7 cellular contexts compared by ENCODE assay signal in the genomic region with DNA sequence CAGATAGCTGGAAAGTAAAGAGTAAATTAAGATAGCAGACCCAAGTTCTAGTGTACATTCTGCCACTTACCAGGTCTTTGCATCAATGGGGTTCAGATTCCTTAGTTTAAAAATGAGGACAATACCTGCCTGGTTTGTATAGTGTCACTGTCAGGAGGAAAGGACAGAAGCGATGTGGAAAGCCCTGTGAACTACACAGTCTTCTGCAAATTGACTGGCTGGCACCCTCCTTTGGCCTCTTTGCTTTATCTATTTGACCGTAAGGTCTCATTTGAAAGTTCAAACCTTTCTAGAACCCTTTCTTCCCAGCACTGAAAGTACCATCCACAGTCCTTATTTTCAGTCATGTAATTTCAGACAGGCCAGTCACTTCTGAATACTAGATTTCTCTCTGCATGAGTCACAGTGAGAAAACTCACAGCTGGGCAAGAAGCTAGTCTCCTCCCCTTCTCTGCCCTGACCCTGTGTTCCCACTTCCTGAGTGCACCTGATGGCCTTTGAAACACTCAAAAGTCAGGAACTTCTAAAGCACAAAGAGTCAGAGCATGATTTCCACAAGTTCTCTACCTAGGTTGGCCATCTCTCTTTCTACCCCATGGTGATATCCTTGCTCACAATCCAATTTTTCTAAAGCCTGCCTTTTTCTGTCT.
A peak's percentile ranks its signal among the peaks of the same experiment; 100 is the strongest.
DNase-seq lines count a peak whose midpoint lies in the region; ATAC-seq and TF ChIP-seq lines count a peak whose summit lies in the region.

No MANE protein-coding gene starts in this region.

- ATAC-seq in GM19397 (IDR thresholded peaks at IDR 0.05; ENCODE audit: unreplicated experiment) (peak; percentile 93), HG03097 (IDR thresholded peaks at IDR 0.05; ENCODE audit: low FRiP score, unreplicated experiment) (peak; percentile 96), GM23338 (no peak)

- 0 out of 2 replicates have a peak, but pooled peaks cover 3% of the 10 kb centered on the region for H3K9me2 ChIP-seq in GM23338 (ENCODE audit: insufficient read depth)

- TF ChIP-seq CTCF in astrocyte of the spinal cord (IDR thresholded peaks at IDR 0.05; ENCODE audit: low read depth, low read length), result no peak
- TF ChIP-seq CTCF in type B pancreatic cell (conservative IDR thresholded peaks at IDR 0.05), result no peak
- no peak for TF ChIP-seq CTCF in GM23338 (conservative IDR thresholded peaks at IDR 0.05; ENCODE audit: low read depth in 2 of 2)

- H3K4me3 ChIP-seq in astrocyte of the spinal cord (ENCODE audit: low read depth, low read length), result no peak overlapping the region
- no peak overlapping the region for H3K4me3 ChIP-seq in GM23338

- H3K27me3 Mint-ChIP-seq in type B pancreatic cell (peaks cover 5% of the 10 kb centered on the region), GM23338 (ENCODE audit: insufficient read depth, low read depth, poor library complexity) (no peaks in the 10 kb centered on the region)
- no peaks in the 10 kb centered on the region for H3K27me3 Mint-ChIP-seq in activated T-cell treated with anti-CD3 and anti-CD28 coated beads, Interleukin-2, amount 50 U/mL, for 24 hours

- no peaks in the 10 kb centered on the region for H3F3A ChIP-seq in GM23338 (replicated peaks; ENCODE audit: low read depth)

- H3K9me3 Mint-ChIP-seq in type B pancreatic cell (peaks cover 2% of the 10 kb centered on the region), GM23338 (peaks cover 3% of the 10 kb centered on the region)
- H3K9me3 Mint-ChIP-seq in activated T-cell treated with anti-CD3 and anti-CD28 coated beads, Interleukin-2, amount 50 U/mL, for 24 hours, result no peaks in the 10 kb centered on the region

- in situ Hi-C loops in astrocyte of the spinal cord (cut with HindIII; ENCODE audit: low sequenced_read_pairs), result no loop called here

- no peak overlapping the region for H2AFZ ChIP-seq in GM23338

- no peaks in the 10 kb centered on the region for H3K27me3 ChIP-seq in GM23338 (ENCODE audit: insufficient read depth)

- H3K36me3 Mint-ChIP-seq in type B pancreatic cell, result no peaks in the 10 kb centered on the region
- no peaks in the 10 kb centered on the region for H3K36me3 Mint-ChIP-seq in activated T-cell treated with anti-CD3 and anti-CD28 coated beads, Interleukin-2, amount 50 U/mL, for 24 hours (ENCODE audit: low read depth)
- no peaks in the 10 kb centered on the region; the same call in 2 of the 3 replicates for H3K36me3 Mint-ChIP-seq in GM23338 (ENCODE audit: low read depth)

- H3K4me3 Mint-ChIP-seq in type B pancreatic cell (no peak overlapping the region), GM23338 (no peak overlapping the region)
- H3K4me3 Mint-ChIP-seq in activated T-cell treated with anti-CD3 and anti-CD28 coated beads, Interleukin-2, amount 50 U/mL, for 24 hours, result no peak overlapping the region

- no peaks in the 10 kb centered on the region for H3K79me2 ChIP-seq in GM23338 (replicated peaks; ENCODE audit: insufficient read depth)

- H3K4me2 ChIP-seq in GM23338, result no peak overlapping the region

- H3K4me1 ChIP-seq in GM23338 (ENCODE audit: insufficient read depth), result no peaks in the 10 kb centered on the region

- no peak overlapping the region for H3K27ac ChIP-seq in GM23338 (ENCODE audit: low read depth)

- H3K4me1 Mint-ChIP-seq in type B pancreatic cell (ENCODE audit: unreplicated experiment) (no peaks in the 10 kb centered on the region), GM23338 (no peaks in the 10 kb centered on the region)
- no peaks in the 10 kb centered on the region for H3K4me1 Mint-ChIP-seq in activated T-cell treated with anti-CD3 and anti-CD28 coated beads, Interleukin-2, amount 50 U/mL, for 24 hours (ENCODE audit: low read depth)

- DNase-seq in astrocyte of the spinal cord (ENCODE audit: low read depth, low spot score) (peak; percentile 81), type B pancreatic cell (ENCODE audit: extremely low spot score, unreplicated experiment) (no peak), NCI-H1105 treated with DMSO at 0.1 percent for 48 hours (lab: John Stamatoyannopoulos, UW) (no peak), GM23338 (ENCODE audit: low spot score) (no peak)
- DNase-seq in activated T-cell treated with anti-CD3 and anti-CD28 coated beads, Interleukin-2, amount 50 U/mL, for 24 hours, result no peak

- H3K27ac Mint-ChIP-seq in type B pancreatic cell, result peak overlapping the region; percentile 17
- H3K27ac Mint-ChIP-seq in activated T-cell treated with anti-CD3 and anti-CD28 coated beads, Interleukin-2, amount 50 U/mL, for 24 hours, result no peak overlapping the region
- H3K27ac Mint-ChIP-seq in GM23338, result no peak overlapping the region

- no peaks in the 10 kb centered on the region for H3K36me3 ChIP-seq in GM23338 (ENCODE audit: insufficient read depth)

- H4K20me1 ChIP-seq in GM23338 (replicated peaks; ENCODE audit: insufficient read depth), result no peaks in the 10 kb centered on the region

TF ChIP-seq in GM23338, 12 proteins besides CTCF, POLR2A, EP300 and RAD21 (continues in another document):
- TF ChIP-seq NANOG (IDR thresholded peaks at IDR 0.05; ENCODE audit: borderline replicate concordance) (no peak), ZNF331 (CRISPR knock-in tag; IDR thresholded peaks at IDR 0.05; ENCODE audit: low read depth) (no peak), STAT1 (IDR thresholded peaks at IDR 0.05; ENCODE audit: unreplicated experiment) (no peak), ZNF114 (CRISPR knock-in tag; IDR thresholded peaks at IDR 0.05) (no peak), CREB1 (CRISPR knock-in tag; IDR thresholded peaks at IDR 0.05; ENCODE audit: low read depth) (no peak), EZH2phosphoT487 (IDR thresholded peaks at IDR 0.05; ENCODE audit: unreplicated experiment) (no peak), POLR2AphosphoS5 (IDR thresholded peaks at IDR 0.05; ENCODE audit: low read depth) (no peak), EZH2 (IDR thresholded peaks at IDR 0.05; ENCODE audit: low read depth, unreplicated experiment) (no peak)
- TF ChIP-seq, protein P1, sequence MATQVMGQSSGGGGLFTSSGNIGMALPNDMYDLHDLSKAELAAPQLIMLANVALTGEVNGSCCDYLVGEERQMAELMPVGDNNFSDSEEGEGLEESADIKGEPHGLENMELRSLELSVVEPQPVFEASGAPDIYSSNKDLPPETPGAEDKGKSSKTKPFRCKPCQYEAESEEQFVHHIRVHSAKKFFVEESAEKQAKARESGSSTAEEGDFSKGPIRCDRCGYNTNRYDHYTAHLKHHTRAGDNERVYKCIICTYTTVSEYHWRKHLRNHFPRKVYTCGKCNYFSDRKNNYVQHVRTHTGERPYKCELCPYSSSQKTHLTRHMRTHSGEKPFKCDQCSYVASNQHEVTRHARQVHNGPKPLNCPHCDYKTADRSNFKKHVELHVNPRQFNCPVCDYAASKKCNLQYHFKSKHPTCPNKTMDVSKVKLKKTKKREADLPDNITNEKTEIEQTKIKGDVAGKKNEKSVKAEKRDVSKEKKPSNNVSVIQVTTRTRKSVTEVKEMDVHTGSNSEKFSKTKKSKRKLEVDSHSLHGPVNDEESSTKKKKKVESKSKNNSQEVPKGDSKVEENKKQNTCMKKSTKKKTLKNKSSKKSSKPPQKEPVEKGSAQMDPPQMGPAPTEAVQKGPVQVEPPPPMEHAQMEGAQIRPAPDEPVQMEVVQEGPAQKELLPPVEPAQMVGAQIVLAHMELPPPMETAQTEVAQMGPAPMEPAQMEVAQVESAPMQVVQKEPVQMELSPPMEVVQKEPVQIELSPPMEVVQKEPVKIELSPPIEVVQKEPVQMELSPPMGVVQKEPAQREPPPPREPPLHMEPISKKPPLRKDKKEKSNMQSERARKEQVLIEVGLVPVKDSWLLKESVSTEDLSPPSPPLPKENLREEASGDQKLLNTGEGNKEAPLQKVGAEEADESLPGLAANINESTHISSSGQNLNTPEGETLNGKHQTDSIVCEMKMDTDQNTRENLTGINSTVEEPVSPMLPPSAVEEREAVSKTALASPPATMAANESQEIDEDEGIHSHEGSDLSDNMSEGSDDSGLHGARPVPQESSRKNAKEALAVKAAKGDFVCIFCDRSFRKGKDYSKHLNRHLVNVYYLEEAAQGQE (IDR thresholded peaks at IDR 0.05; ENCODE audit: unreplicated experiment), result no peak
